ENCODE assay signal across 1 cellular context in genomic region chr12:121799842-121800693, GRCh38.
TF ChIP-seq lines count a peak whose summit lies in the region.

No MANE protein-coding gene starts in this region.

TF ChIP-seq in K562, 482 proteins besides CTCF, POLR2A, EP300 and RAD21 (continued from another document and continues in another):
- no peak for TF ChIP-seq IRF9 (tag; IDR thresholded peaks at IDR 0.05)
- no peak for TF ChIP-seq ZEB2 (IDR thresholded peaks at IDR 0.05)
- TF ChIP-seq DIDO1 (tag; IDR thresholded peaks at IDR 0.05; ENCODE audit: low read depth): no peak
- no peak for TF ChIP-seq TFAM (CRISPR knock-in tag; conservative IDR thresholded peaks at IDR 0.05)
- TF ChIP-seq SNIP1 (IDR thresholded peaks at IDR 0.05; ENCODE audit: low read depth): no peak
- no peak for TF ChIP-seq OTX1 (CRISPR knock-in tag; IDR thresholded peaks at IDR 0.05)
- no peak for TF ChIP-seq GATA2 (CRISPR knock-in tag; IDR thresholded peaks at IDR 0.05)
- no peak for TF ChIP-seq SRSF1 (IDR thresholded peaks at IDR 0.05; ENCODE audit: low read depth, low read length)
- TF ChIP-seq ZNF282 (CRISPR knock-in tag; IDR thresholded peaks at IDR 0.05): 0 out of 2 replicates have a peak, but pooled peaks have one; percentile 73
- TF ChIP-seq SP2 (IDR thresholded peaks at IDR 0.05; ENCODE audit: extremely low read depth, low read depth, low read length, poor library complexity, severe bottlenecking): no peak
- no peak for TF ChIP-seq TRIM28 (IDR thresholded peaks at IDR 0.05)
- TF ChIP-seq ZNF274 (IDR thresholded peaks at IDR 0.05; ENCODE audit: borderline replicate concordance, low read depth, low read length): no peak
- TF ChIP-seq RNF219 (CRISPR knock-in tag; IDR thresholded peaks at IDR 0.05): no peak
- 0 out of 2 replicates have a peak, but pooled peaks have one; percentile 14 for TF ChIP-seq CREB3L1 (IDR thresholded peaks at IDR 0.05; ENCODE audit: borderline replicate concordance, low read depth)
- no peak for TF ChIP-seq PRMT5 (CRISPR knock-in tag; IDR thresholded peaks at IDR 0.05)
- no peak for TF ChIP-seq ARNT (IDR thresholded peaks at IDR 0.05)
- no peak for TF ChIP-seq ELF1 (tag; IDR thresholded peaks at IDR 0.05)
- TF ChIP-seq TFAP4 (CRISPR knock-in tag; IDR thresholded peaks at IDR 0.05; ENCODE audit: borderline replicate concordance): peak; percentile 79; the same call in 1 of the 2 replicates
- no peak for TF ChIP-seq SAP30 (IDR thresholded peaks at IDR 0.05; ENCODE audit: borderline replicate concordance, insufficient read depth, low read depth, low read length, poor library complexity, severe bottlenecking)
- TF ChIP-seq KLF6 (CRISPR knock-in tag; IDR thresholded peaks at IDR 0.05; ENCODE audit: borderline replicate concordance): peak; percentile 25; the same call in 1 of the 2 replicates
- no peak; the same call in 1 of the 2 replicates for TF ChIP-seq FOXJ2 (tag; IDR thresholded peaks at IDR 0.05)
- TF ChIP-seq STAT5A (IDR thresholded peaks at IDR 0.05; ENCODE audit: borderline replicate concordance, low read length): no peak
- no peak for TF ChIP-seq ESRRB (CRISPR knock-in tag; IDR thresholded peaks at IDR 0.05; ENCODE audit: borderline replicate concordance)
- TF ChIP-seq SIN3B (IDR thresholded peaks at IDR 0.05; ENCODE audit: low read depth): 0 out of 2 replicates have a peak, but pooled peaks have one; percentile 51
- no peak for TF ChIP-seq PPARD (CRISPR knock-in tag; IDR thresholded peaks at IDR 0.05)
- no peak for TF ChIP-seq RHOXF2B (CRISPR knock-in tag; conservative IDR thresholded peaks at IDR 0.05)
- TF ChIP-seq ADNP (tag; IDR thresholded peaks at IDR 0.05): no peak
- TF ChIP-seq PATZ1 (CRISPR knock-in tag; IDR thresholded peaks at IDR 0.05; ENCODE audit: borderline replicate concordance): no peak
- TF ChIP-seq ZBTB40 (IDR thresholded peaks at IDR 0.05): no peak
- TF ChIP-seq ZBTB40 (CRISPR knock-in tag; IDR thresholded peaks at IDR 0.05): no peak
